In genomic region chr6:149419696-149420404, GRCh38 we compare ENCODE assay signal across 25 cellular contexts. TPM values are rescaled to one million over a fixed set of nuclear protein-coding genes. Genes with fewer than 3 reads are reported as not detected.
"Had no signal": no experiment of that assay in that cellular context is flagged by ENCODE, and none has a peak within 500 bp of the region (broad histone marks: within the 10 kb centered on the region; RNA-seq: fewer than 3 reads in every experiment).

No MANE protein-coding gene starts in this region.

- H3K4me3 Mint-ChIP-seq: activated B cell treated with CpG ODN at 0.5 μM for 24 hours; activated CD4-positive, alpha-beta T cell treated with anti-CD3 and anti-CD28 coated beads, Interleukin-2, amount 10 ng/mL, durations not matched to agents 7 days and 5 days; effector memory CD8-positive, alpha-beta T cell; natural killer cell; stimulated activated naive CD8-positive, alpha-beta T cell treated with anti-CD3 and anti-CD28 coated beads, Interleukin-15, amount 100 ng/mL, for 72 hours had no signal

- H3K27ac ChIP-seq: adrenal gland, ascending aorta, colonic mucosa, dorsolateral prefrontal cortex, prostate gland, spleen, tibial artery had no signal

- DNase-seq: activated B cell treated with CpG ODN at 0.5 μM for 24 hours; activated CD4-positive, alpha-beta T cell treated with anti-CD3 and anti-CD28 coated beads, Interleukin-2, amount 10 ng/mL, durations not matched to agents 7 days and 5 days; activated effector memory CD4-positive, alpha-beta T cell treated with anti-CD3 and anti-CD28 coated beads, Interleukin-2, amount 50 U/mL, for 16 hours; activated naive CD4-positive, alpha-beta T cell treated with anti-CD3 and anti-CD28 coated beads, Interleukin-2, amount 50 U/mL, for 16 hours; activated T-cell treated with anti-CD3 and anti-CD28 coated beads, Interleukin-2, amount 50 U/mL, for 48 hours; adrenal gland; colonic mucosa; dorsolateral prefrontal cortex; effector memory CD8-positive, alpha-beta T cell; foreskin melanocyte; glutamatergic neuron; hippocampal formation; left ventricle myocardium superior; mammary epithelial cell; midbrain; natural killer cell; spleen; stimulated activated CD4-positive, alpha-beta T cell treated with anti-CD3 and anti-CD28 coated beads, Interleukin-4, amount 100 ng/mL, for 1 hour; stimulated activated naive CD8-positive, alpha-beta T cell treated with anti-CD3 and anti-CD28 coated beads, Interleukin-15, amount 100 ng/mL, for 72 hours; T1000; tibial artery had no signal

- H3K9me3 Mint-ChIP-seq: activated B cell treated with CpG ODN at 0.5 μM for 24 hours; effector memory CD8-positive, alpha-beta T cell; natural killer cell had no signal

- H3K36me3 ChIP-seq: adrenal gland, ascending aorta, colonic mucosa, prostate gland, tibial artery had no signal

- FAIRE-seq: endothelial cell of umbilical vein had no signal

- H3K4me1 ChIP-seq: colonic mucosa, prostate gland, spleen had no signal

- H3K27me3 ChIP-seq: adrenal gland, ascending aorta, colonic mucosa, dorsolateral prefrontal cortex, spleen, tibial artery had no signal

- ATAC-seq: effector memory CD8-positive, alpha-beta T cell; esophagus mucosa; left ventricle myocardium superior; natural killer cell; stimulated activated naive CD8-positive, alpha-beta T cell treated with anti-CD3 and anti-CD28 coated beads, Interleukin-15, amount 100 ng/mL, for 72 hours had no signal

- H3K27ac Mint-ChIP-seq: activated B cell treated with CpG ODN at 0.5 μM for 24 hours; activated CD4-positive, alpha-beta T cell treated with anti-CD3 and anti-CD28 coated beads, Interleukin-2, amount 10 ng/mL, durations not matched to agents 7 days and 5 days; effector memory CD8-positive, alpha-beta T cell; natural killer cell; stimulated activated naive CD8-positive, alpha-beta T cell treated with anti-CD3 and anti-CD28 coated beads, Interleukin-15, amount 100 ng/mL, for 72 hours had no signal

- H3K9me3 ChIP-seq: adrenal gland, colonic mucosa, prostate gland had no signal

- H3K27me3 Mint-ChIP-seq: activated B cell treated with CpG ODN at 0.5 μM for 24 hours; activated CD4-positive, alpha-beta T cell treated with anti-CD3 and anti-CD28 coated beads, Interleukin-2, amount 10 ng/mL, durations not matched to agents 7 days and 5 days; stimulated activated naive CD8-positive, alpha-beta T cell treated with anti-CD3 and anti-CD28 coated beads, Interleukin-15, amount 100 ng/mL, for 72 hours had no signal

- H3K4me3 ChIP-seq: adrenal gland, ascending aorta, colonic mucosa, dorsolateral prefrontal cortex, prostate gland, spleen, tibial artery had no signal

- H3K36me3 Mint-ChIP-seq: natural killer cell had no signal

RNA-seq across cellular contexts. Expression of gene SUMO4, which starts 19.8 kb away (rescaled TPM):
- total RNA-seq: ascending aorta had no signal
